9 cellular contexts compared by ENCODE assay signal in genomic region chr9:38318755-38319495, GRCh38.
DNase-seq lines count a peak whose midpoint lies in the region; ATAC-seq, FAIRE-seq and TF ChIP-seq lines count a peak whose summit lies in the region.
"Had no signal": no experiment of that assay in that cellular context is flagged by ENCODE, and none has a peak within 500 bp of the region (broad histone marks: within the 10 kb centered on the region; RNA-seq: fewer than 3 reads in every experiment).

No MANE protein-coding gene starts in this region.

- H3K36me3 ChIP-seq in BE2C (no peaks in the 10 kb centered on the region), skeletal muscle satellite cell (ENCODE audit: insufficient read depth, low read length) (no peaks in the 10 kb centered on the region)

- no peak overlapping the region for H3K9ac ChIP-seq in skeletal muscle satellite cell (ENCODE audit: low read depth, low read length)

- DNase-seq in BE2C, result peak; percentile 17
- DNase-seq in GM19239 (ENCODE audit: insufficient read length, low spot score), result peak; percentile 27
- peak; percentile 26 for DNase-seq in dedifferentiated amniotic fluid mesenchymal stem cell (ENCODE audit: extremely low spot score)
- no peak for DNase-seq in central memory CD4-positive, alpha-beta T cell
- no peak for DNase-seq in stimulated activated CD4-positive, alpha-beta T cell treated with anti-CD3 and anti-CD28 coated beads, Interleukin-2, amount 100 ng/mL, for 24 hours
- DNase-seq in H54 (ENCODE audit: insufficient read length, low spot score), result no peak

- FAIRE-seq in GM19239 (lab: Jason Lieb, UNC) (peak; percentile 89), H54 (lab: Jason Lieb, UNC) (no peak)
- FAIRE-seq: colon had no signal

- TF ChIP-seq POLR2A in H54 (IDR thresholded peaks at IDR 0.05; ENCODE audit: low read depth, low read length), result no peak

- peak; percentile 77 for ATAC-seq in HG03135 (IDR thresholded peaks at IDR 0.05; ENCODE audit: unreplicated experiment)

- no peaks in the 10 kb centered on the region for H3K9me3 ChIP-seq in BE2C
- H3K9me3 ChIP-seq in skeletal muscle satellite cell (replicated peaks; ENCODE audit: low read length), result no peaks in the 10 kb centered on the region

- 0 out of 2 replicates have a peak, but pooled peaks cover 4% of the 10 kb centered on the region for H3K27me3 ChIP-seq in BE2C
- peaks cover 43% of the 10 kb centered on the region for H3K27me3 ChIP-seq in skeletal muscle satellite cell (ENCODE audit: control insufficient read depth, insufficient read depth, low read length)

- peak overlapping the region; percentile 42 for H3K4me2 ChIP-seq in skeletal muscle satellite cell (ENCODE audit: low read length)

- H3K4me1 ChIP-seq in BE2C (peaks cover 8% of the 10 kb centered on the region; the same call in 1 of the 2 replicates), skeletal muscle satellite cell (ENCODE audit: control insufficient read depth, insufficient read depth, low read length) (no peaks in the 10 kb centered on the region)

- TF ChIP-seq CTCF in BE2C (IDR thresholded peaks at IDR 0.05; ENCODE audit: low read depth, low read length), result no peak

- peak overlapping the region; percentile 33 for H3K4me3 ChIP-seq in BE2C (ENCODE audit: low read depth, low read length)
- H3K4me3 ChIP-seq in skeletal muscle satellite cell (ENCODE audit: low read length), result no peak overlapping the region

Comparison
In these comparisons a context has a peak if more than half of its experiments do, and no peak if none do; other contexts are left out.
1. DNase-seq: peak in BE2C (single experiment), GM19239 (single experiment) and dedifferentiated amniotic fluid mesenchymal stem cell (single experiment); none in central memory CD4-positive, alpha-beta T cell (single experiment), stimulated activated CD4-positive, alpha-beta T cell treated with anti-CD3 and anti-CD28 coated beads, Interleukin-2, amount 100 ng/mL, for 24 hours (0 of 2) and H54 (single experiment).